13 cellular contexts compared by ENCODE assay signal in the genomic region with DNA sequence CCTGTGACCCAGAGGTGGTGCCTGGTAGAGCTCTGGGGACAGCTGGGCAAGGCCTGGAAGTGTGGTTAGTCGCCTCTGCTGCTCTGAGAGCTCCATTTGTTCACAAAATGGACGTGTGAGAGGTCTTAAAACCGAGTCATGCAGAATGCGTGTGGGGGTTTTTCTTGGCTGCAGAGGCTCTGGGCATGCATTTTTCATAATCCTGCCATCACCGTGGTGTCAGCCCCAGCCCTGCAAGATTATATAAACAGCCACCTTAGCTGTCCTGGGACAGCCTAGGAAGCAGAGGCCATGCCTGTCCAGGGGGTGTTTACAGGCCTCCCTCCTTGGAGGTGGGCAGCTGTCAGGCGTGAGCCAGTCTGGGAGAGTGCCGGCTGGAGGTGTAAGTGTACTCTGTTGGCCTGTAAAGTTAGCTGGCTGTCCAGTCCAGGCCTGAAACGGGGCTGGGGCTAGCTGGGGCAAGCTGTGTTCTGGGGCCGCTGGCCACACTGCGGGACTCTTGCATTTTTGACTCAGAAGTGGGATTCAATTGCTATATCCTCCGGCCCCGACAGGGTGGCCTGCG. TPM values are rescaled to one million over a fixed set of nuclear protein-coding genes. Genes with fewer than 3 reads are reported as not detected.
DNase-seq lines count a peak whose midpoint lies in the region; ATAC-seq and TF ChIP-seq lines count a peak whose summit lies in the region.
"Had no signal": no experiment of that assay in that cellular context is flagged by ENCODE, and none has a peak within 500 bp of the region (broad histone marks: within the 10 kb centered on the region; RNA-seq: fewer than 3 reads in every experiment).

No MANE protein-coding gene starts in this region.

- ATAC-seq in Right ventricle myocardium inferior (peak; percentile 9), left cardiac atrium (no peak), foreskin keratinocyte (no peak)
- ATAC-seq: Panc1 had no signal

- H3K27me3 ChIP-seq in colonic mucosa (no peaks in the 10 kb centered on the region), muscle layer of colon (ENCODE audit: control insufficient read depth in 1 of 2, insufficient read depth in 2 of 2, low read length in 2 of 2) (no peaks in the 10 kb centered on the region), transverse colon (peaks cover 16% of the 10 kb centered on the region), foreskin keratinocyte (peaks cover 74% of the 10 kb centered on the region)

- TF ChIP-seq EP300 in transverse colon (IDR thresholded peaks at IDR 0.05; ENCODE audit: low read depth): no peak

- DNase-seq in Right ventricle myocardium inferior (ENCODE audit: missing footprints): peak; percentile 25
- no peak for DNase-seq in left cardiac atrium
- DNase-seq in colonic mucosa: peak; percentile 42
- no peak for DNase-seq in transverse colon
- no peak for DNase-seq in mucosa of gallbladder (ENCODE audit: low spot score)
- no peak for DNase-seq in stimulated activated CD4-positive, alpha-beta T cell treated with anti-CD3 and anti-CD28 coated beads, Interleukin-2, amount 100 ng/mL, for 48 hours
- no peak for DNase-seq in foreskin keratinocyte
- DNase-seq: activated T-cell treated with anti-CD3 and anti-CD28 coated beads, Interleukin-2, amount 50 U/mL, for 48 hours; KBM-7; mesenchymal stem cell; stimulated activated naive CD4-positive, alpha-beta T cell had no signal

- TF ChIP-seq CTCF in colonic mucosa (IDR thresholded peaks at IDR 0.05) (no peak), transverse colon (IDR thresholded peaks at IDR 0.05) (no peak), foreskin keratinocyte (conservative IDR thresholded peaks at IDR 0.05) (no peak)

- peaks cover 3% of the 10 kb centered on the region for H3K4me1 ChIP-seq in colonic mucosa
- peaks cover 54% of the 10 kb centered on the region for H3K4me1 ChIP-seq in muscle layer of colon (ENCODE audit: insufficient read depth, low read length)
- H3K4me1 ChIP-seq in transverse colon: peaks cover 18 to 60% (median 40%) of the 10 kb centered on the region in 4 donors
- H3K4me1 ChIP-seq in foreskin keratinocyte: no peaks in the 10 kb centered on the region

- 57% methylated on average over 13 of the region's 13 CpGs; no CpG with 5 or more reads in 1 of the 2 donors for WGBS in transverse colon (ENCODE audit: low coverage in 1 of 2), 2 donors

- H3K9me3 ChIP-seq in colonic mucosa (no peaks in the 10 kb centered on the region), muscle layer of colon (ENCODE audit: low read length) (no peaks in the 10 kb centered on the region), transverse colon (no peaks in the 10 kb centered on the region)

- H3K27ac ChIP-seq in colonic mucosa: peak overlapping the region; percentile 25
- peak overlapping the region; percentile 46 for H3K27ac ChIP-seq in muscle layer of colon (ENCODE audit: low read depth, low read length)
- H3K27ac ChIP-seq in transverse colon: peak overlapping the region; percentile 85 to 90 (median 87)
- no peak overlapping the region for H3K27ac ChIP-seq in foreskin keratinocyte

- in situ Hi-C loops in transverse colon (cut with MboI; ENCODE audit: low pct_ligation_motif_present in 1 of 4, low pct_unique_long_range_greater_than_20kb in 1 of 4, low sequenced_read_pairs in 3 of 4): no loop called here

- peak overlapping the region; percentile 55 to 69 for H3K9ac ChIP-seq in colonic mucosa (ENCODE audit: low read depth in 2 of 2, low read length in 2 of 2)
- H3K9ac ChIP-seq in muscle layer of colon (ENCODE audit: low read length): peak overlapping the region; percentile 61

- no peak for TF ChIP-seq POLR2A in transverse colon (IDR thresholded peaks at IDR 0.05)

- no peaks in the 10 kb centered on the region for H3K36me3 ChIP-seq in colonic mucosa
- no peaks in the 10 kb centered on the region for H3K36me3 ChIP-seq in muscle layer of colon (ENCODE audit: insufficient read depth, low read length)
- no peaks in the 10 kb centered on the region for H3K36me3 ChIP-seq in transverse colon

- intact Hi-C loops in Right ventricle myocardium inferior (cut with DNase I) (loop anchor here (2.0 to 10.0 kb wide), 3 partner anchors 19 to 59 kb away; no protein-coding TSS in a partner anchor), left cardiac atrium (cut with DNase I) (no loop called here), colonic mucosa (cut with DNase I) (no loop called here), transverse colon (cut with DNase I; ENCODE audit: low total_unique reads) (no loop called here)

- H3K4me3 ChIP-seq in colonic mucosa: peak overlapping the region; percentile 58
- peak overlapping the region in 1 of 2 donors; percentile 57 for H3K4me3 ChIP-seq in muscle layer of colon (ENCODE audit: low read depth in 1 of 2, low read length in 2 of 2)
- H3K4me3 ChIP-seq in transverse colon: peak overlapping the region; percentile 11 to 84 (median 68)

RNA-seq across cellular contexts. Expression of gene WNK2, which starts 2.3 kb away (rescaled TPM):
- total RNA-seq in Right ventricle myocardium inferior: 200 TPM
- total RNA-seq in left cardiac atrium: 100 to 1,000 TPM; 174 to 175 TPM
- 100 to 1,000 TPM; 161 to 238 TPM for total RNA-seq in colonic mucosa
- 100 to 1,000 TPM; 133 to 618 (median 157) TPM for total RNA-seq in transverse colon
- total RNA-seq in mucosa of gallbladder: 37.2 TPM
- total RNA-seq in foreskin keratinocyte: 0.04 and 0.14 TPM in 2 replicates
- polyA plus RNA-seq in foreskin keratinocyte: 0.10 TPM in 1 of 2 replicates, not detected in the other

RNA-seq across cellular contexts. Expression of gene NINJ1, which starts 52.2 kb away (rescaled TPM):
- total RNA-seq in Right ventricle myocardium inferior: 55.5 TPM
- 10 to 100 TPM; 38.4 to 45.9 TPM for total RNA-seq in left cardiac atrium
- total RNA-seq in colonic mucosa: 10 to 100 TPM; 24.5 to 29.4 TPM
- total RNA-seq in transverse colon: 10 to 100 TPM; 29.5 to 67.7 (median 38.5) TPM
- 75.6 TPM for total RNA-seq in mucosa of gallbladder
- 15.8 and 17.7 TPM in 2 replicates for total RNA-seq in foreskin keratinocyte
- polyA plus RNA-seq in foreskin keratinocyte: 24.6 and 29.8 TPM in 2 replicates

Comparison
In these comparisons a context has a peak if more than half of its experiments do, and no peak if none do; other contexts are left out.
1. DNase-seq: peak in Right ventricle myocardium inferior (single experiment) and colonic mucosa (single experiment); none in left cardiac atrium (single experiment), transverse colon (single experiment), mucosa of gallbladder (single experiment), stimulated activated CD4-positive, alpha-beta T cell treated with anti-CD3 and anti-CD28 coated beads, Interleukin-2, amount 100 ng/mL, for 48 hours (0 of 2) and foreskin keratinocyte (0 of 2).
2. RNA of gene WNK2, which starts 2.3 kb away (total RNA-seq): 161 to 238 TPM in colonic mucosa, 200 TPM in Right ventricle myocardium inferior (single experiment), 174 to 175 TPM in left cardiac atrium, 133 to 618 TPM in transverse colon and 37.2 TPM in mucosa of gallbladder (single experiment); 0.04 to 0.14 TPM in foreskin keratinocyte; every median in the first group is over 10 times any median in the second.